In genomic region chr3:51966941-51967383, GRCh38 we compare ENCODE assay signal across 8 cellular contexts. TPM values are rescaled to one million over a fixed set of nuclear protein-coding genes. Genes with fewer than 3 reads are reported as not detected.
DNase-seq lines count a peak whose midpoint lies in the region; ATAC-seq, FAIRE-seq and TF ChIP-seq lines count a peak whose summit lies in the region.

No MANE protein-coding gene starts in this region.

- H3K36me3 Mint-ChIP-seq in CD4-positive, CD25-positive, alpha-beta regulatory T cell, result no peaks in the 10 kb centered on the region

- H3K9me3 Mint-ChIP-seq in CD4-positive, CD25-positive, alpha-beta regulatory T cell, result no peaks in the 10 kb centered on the region

- peak overlapping the region; percentile 59 for H3K4me3 ChIP-seq in CD4-positive, CD25-positive, alpha-beta regulatory T cell (ENCODE audit: low read depth, low read length)
- H3K4me3 ChIP-seq in HEK293 (ENCODE audit: low read depth, low read length) (peak overlapping the region; percentile 56), adipocyte (ENCODE audit: low read length) (peak overlapping the region; percentile 81), kidney (ENCODE audit: low read length in 2 of 2) (peak overlapping the region; percentile 53 to 69)

- H3K4me3 Mint-ChIP-seq in CD4-positive, CD25-positive, alpha-beta regulatory T cell, result peak overlapping the region; percentile 82 to 88 (median 86)

- H3K9ac ChIP-seq in adipocyte (ENCODE audit: low read length), result peak overlapping the region; percentile 92
- H3K9ac ChIP-seq in kidney (ENCODE audit: low read length in 2 of 2), result peak overlapping the region; percentile 52 to 95

- peak overlapping the region; percentile 56 to 77 (median 65) for H3K27ac Mint-ChIP-seq in CD4-positive, CD25-positive, alpha-beta regulatory T cell

- intact Hi-C loops in kidney (cut with DNase I), result no loop called here

- TF ChIP-seq CTCF in HEK293 (tag by site-specific recombination; IDR thresholded peaks at IDR 0.05), result no peak
- TF ChIP-seq CTCF in kidney (IDR thresholded peaks at IDR 0.05; ENCODE audit: borderline replicate concordance, extremely low read depth, insufficient read depth), result no peak

- H3K27ac ChIP-seq in CD4-positive, CD25-positive, alpha-beta regulatory T cell (ENCODE audit: insufficient read depth, low read length, poor library complexity, severe bottlenecking), result no peak overlapping the region
- H3K27ac ChIP-seq in HEK293 (ENCODE audit: extremely low read depth, low read depth, low read length) (peak overlapping the region; percentile 31; the same call in 1 of the 2 replicates), kidney (ENCODE audit: low read depth in 2 of 2, low read length in 2 of 2) (peak overlapping the region in 1 of 2 donors; percentile 11)

- no peaks in the 10 kb centered on the region for H3K27me3 ChIP-seq in CD4-positive, CD25-positive, alpha-beta regulatory T cell (ENCODE audit: control insufficient read depth, insufficient read depth, low read length)
- H3K27me3 ChIP-seq in adipocyte (replicated peaks; ENCODE audit: control insufficient read depth, insufficient read depth, low read length), result no peaks in the 10 kb centered on the region

- H3K36me3 ChIP-seq in CD4-positive, CD25-positive, alpha-beta regulatory T cell (ENCODE audit: control insufficient read depth, insufficient read depth, low read length), result no peaks in the 10 kb centered on the region
- peaks cover 0 to 7% of the 10 kb centered on the region in 2 experiments; a peak in 1 of 3 replicates for H3K36me3 ChIP-seq in HEK293 (ENCODE audit: control insufficient read depth in 2 of 2, insufficient read depth in 1 of 2, low read length in 2 of 2)
- H3K36me3 ChIP-seq in adipocyte (ENCODE audit: control insufficient read depth, insufficient read depth, low read length, severe bottlenecking), result peaks cover 7% of the 10 kb centered on the region
- peaks cover 0 to 5% of the 10 kb centered on the region in 2 donors for H3K36me3 ChIP-seq in kidney (ENCODE audit: control insufficient read depth in 1 of 2, insufficient read depth in 2 of 2, low read length in 2 of 2)

- peak; percentile 53 to 71 for ATAC-seq in CD4-positive, CD25-positive, alpha-beta regulatory T cell (ENCODE audit: low read depth in 2 of 2)

- H3K27me3 Mint-ChIP-seq in CD4-positive, CD25-positive, alpha-beta regulatory T cell, result no peaks in the 10 kb centered on the region

- CTCF ChIA-PET in HEK293 (lab: Yijun Ruan, JAX), result interaction anchor here (1.0 kb wide), 1 partner anchor 24 kb away, joined by 3 read pairs; no protein-coding TSS in a partner anchor

- no peak for FAIRE-seq in kidney (lab: Jason Lieb, UNC)

- DNase-seq in CD4-positive, CD25-positive, alpha-beta regulatory T cell, result peak in 1 of 3 donors; percentile 25
- no peak for DNase-seq in adipocyte (ENCODE audit: low read depth)
- no peak for DNase-seq in kidney
- peak; percentile 38 for DNase-seq in superior temporal gyrus (ENCODE audit: extremely low spot score)
- no peak for DNase-seq in stimulated activated CD4-positive, alpha-beta T cell treated with anti-CD3 and anti-CD28 coated beads, Interleukin-4, amount 100 ng/mL, for 4 hours
- DNase-seq in stimulated activated CD4-positive, alpha-beta T cell treated with anti-CD3 and anti-CD28 coated beads, Interleukin-12 subunit alpha, Interleukin-12 subunit beta, amount 100 ng/mL, for 4 hours, result no peak
- DNase-seq in H4 (ENCODE audit: low spot score), result no peak

- POLR2A ChIA-PET in HEK293 (lab: Yijun Ruan, JAX), result interaction anchor here (0.6 to 1.8 kb wide), 3 partner anchors 16 to 592 kb away, joined by 3 to 8 read pairs (median 4); partner anchors contain the start of genes ACY1 and RPL29

- peaks cover 22% of the 10 kb centered on the region for H3K4me1 ChIP-seq in CD4-positive, CD25-positive, alpha-beta regulatory T cell (ENCODE audit: control insufficient read depth, insufficient read depth, low read length, poor library complexity, severe bottlenecking)
- 0 out of 2 replicates have a peak, but pooled peaks cover 2% of the 10 kb centered on the region for H3K4me1 ChIP-seq in HEK293 (ENCODE audit: control insufficient read depth, insufficient read depth, low read length)
- peaks cover 10% of the 10 kb centered on the region for H3K4me1 ChIP-seq in adipocyte (ENCODE audit: control insufficient read depth, insufficient read depth, low read length)
- peaks cover 0 to 12% of the 10 kb centered on the region in 2 donors for H3K4me1 ChIP-seq in kidney (ENCODE audit: control insufficient read depth in 1 of 2, insufficient read depth in 1 of 2, low read depth in 1 of 2, low read length in 2 of 2)

- peaks cover 0 to 47% (median 14%) of the 10 kb centered on the region in 4 donors for H3K4me1 Mint-ChIP-seq in CD4-positive, CD25-positive, alpha-beta regulatory T cell

- H3K9me3 ChIP-seq in CD4-positive, CD25-positive, alpha-beta regulatory T cell (ENCODE audit: control insufficient read depth in 2 of 2, low read length in 2 of 2), result no peaks in the 10 kb centered on the region
- H3K9me3 ChIP-seq in HEK293 (ENCODE audit: control insufficient read depth, insufficient read depth, low read depth, low read length), result no peaks in the 10 kb centered on the region
- no peaks in the 10 kb centered on the region for H3K9me3 ChIP-seq in adipocyte (ENCODE audit: control insufficient read depth, low read length)
- H3K9me3 ChIP-seq in kidney (ENCODE audit: control insufficient read depth in 1 of 2, low read length in 2 of 2), result no peaks in the 10 kb centered on the region

TF ChIP-seq in HEK293, 187 proteins besides CTCF, POLR2A, EP300 and RAD21:
- TF ChIP-seq PATZ1 (tag by site-specific recombination; IDR thresholded peaks at IDR 0.05) (0 out of 2 replicates have a peak, but pooled peaks have one; percentile 23), ZSCAN30 (tag by site-specific recombination; IDR thresholded peaks at IDR 0.05) (no peak), PBX3 (CRISPR knock-in tag; IDR thresholded peaks at IDR 0.05) (no peak), ZNF335 (tag by site-specific recombination; conservative IDR thresholded peaks at IDR 0.05) (peak; percentile 74), ZNF146 (tag by site-specific recombination; IDR thresholded peaks at IDR 0.05) (no peak), ZNF670 (tag by site-specific recombination; IDR thresholded peaks at IDR 0.05; ENCODE audit: low read depth) (no peak)
TF ChIP-seq in HEK293: peak in this region for 2.

RNA-seq across cellular contexts. Expression of gene PCBP4, which starts 0.3 kb away (rescaled TPM):
- 24.6 TPM for total RNA-seq in CD4-positive, CD25-positive, alpha-beta regulatory T cell
- 10 to 100 TPM in 3 of 4 donors, 1 to 10 TPM in 1; 9.6 to 19.4 (median 12.9) TPM for polyA plus RNA-seq in CD4-positive, CD25-positive, alpha-beta regulatory T cell
- 31.7 TPM for total RNA-seq in kidney
- 34.0 TPM for polyA plus RNA-seq in kidney (ENCODE audit: insufficient read depth, low read depth, low replicate concordance)
- 27.0 and 31.0 TPM in 2 replicates for total RNA-seq in H4 (2014; rRNA removed; shearing (Covaris generic))

RNA-seq across cellular contexts. Expression of gene ABHD14B, which starts 6.9 kb away (rescaled TPM):
- total RNA-seq in CD4-positive, CD25-positive, alpha-beta regulatory T cell, result 45.1 TPM
- 10 to 100 TPM; 60.3 to 86.1 (median 78.8) TPM for polyA plus RNA-seq in CD4-positive, CD25-positive, alpha-beta regulatory T cell
- total RNA-seq in kidney, result 73.5 TPM
- 207 TPM for polyA plus RNA-seq in kidney (ENCODE audit: insufficient read depth, low read depth, low replicate concordance)
- 3.2 and 12.5 TPM in 2 replicates for total RNA-seq in H4 (2014; rRNA removed; shearing (Covaris generic))

RNA-seq across cellular contexts. Expression of gene ABHD14A, which starts 7.9 kb away (rescaled TPM):
- 12.7 TPM for total RNA-seq in CD4-positive, CD25-positive, alpha-beta regulatory T cell
- polyA plus RNA-seq in CD4-positive, CD25-positive, alpha-beta regulatory T cell, result 100 to 1,000 TPM in 2 of 4 donors, 10 to 100 TPM in 2; 91.0 to 137 (median 105) TPM
- total RNA-seq in kidney, result 20.7 TPM
- polyA plus RNA-seq in kidney (ENCODE audit: insufficient read depth, low read depth, low replicate concordance), result 50.5 TPM
- total RNA-seq in H4 (2014; rRNA removed; shearing (Covaris generic)), result 8.0 and 13.9 TPM in 2 replicates

RNA-seq across cellular contexts. Expression of gene GPR62, which starts 11.8 kb away (rescaled TPM):
- total RNA-seq in CD4-positive, CD25-positive, alpha-beta regulatory T cell, result not detected
- under 1 TPM in 1 of 4 donors, not detected in 3; 0.22 TPM for polyA plus RNA-seq in CD4-positive, CD25-positive, alpha-beta regulatory T cell
- 0.09 TPM for total RNA-seq in kidney
- 0.41 TPM for polyA plus RNA-seq in kidney (ENCODE audit: insufficient read depth, low read depth, low replicate concordance)
- total RNA-seq in H4 (2014; rRNA removed; shearing (Covaris generic)), result not detected in 2 replicates

RNA-seq across cellular contexts. Expression of gene ACY1, which starts 16.4 kb away (rescaled TPM):
- 6.7 TPM for total RNA-seq in CD4-positive, CD25-positive, alpha-beta regulatory T cell
- polyA plus RNA-seq in CD4-positive, CD25-positive, alpha-beta regulatory T cell, result 10 to 100 TPM in 3 of 4 donors, 1 to 10 TPM in 1; 6.4 to 14.7 (median 11.3) TPM
- 68.1 TPM for total RNA-seq in kidney
- polyA plus RNA-seq in kidney (ENCODE audit: insufficient read depth, low read depth, low replicate concordance), result 856 TPM
- 35.6 and 41.7 TPM in 2 replicates for total RNA-seq in H4 (2014; rRNA removed; shearing (Covaris generic))
